12 cellular contexts compared by ENCODE assay signal in the genomic region with DNA sequence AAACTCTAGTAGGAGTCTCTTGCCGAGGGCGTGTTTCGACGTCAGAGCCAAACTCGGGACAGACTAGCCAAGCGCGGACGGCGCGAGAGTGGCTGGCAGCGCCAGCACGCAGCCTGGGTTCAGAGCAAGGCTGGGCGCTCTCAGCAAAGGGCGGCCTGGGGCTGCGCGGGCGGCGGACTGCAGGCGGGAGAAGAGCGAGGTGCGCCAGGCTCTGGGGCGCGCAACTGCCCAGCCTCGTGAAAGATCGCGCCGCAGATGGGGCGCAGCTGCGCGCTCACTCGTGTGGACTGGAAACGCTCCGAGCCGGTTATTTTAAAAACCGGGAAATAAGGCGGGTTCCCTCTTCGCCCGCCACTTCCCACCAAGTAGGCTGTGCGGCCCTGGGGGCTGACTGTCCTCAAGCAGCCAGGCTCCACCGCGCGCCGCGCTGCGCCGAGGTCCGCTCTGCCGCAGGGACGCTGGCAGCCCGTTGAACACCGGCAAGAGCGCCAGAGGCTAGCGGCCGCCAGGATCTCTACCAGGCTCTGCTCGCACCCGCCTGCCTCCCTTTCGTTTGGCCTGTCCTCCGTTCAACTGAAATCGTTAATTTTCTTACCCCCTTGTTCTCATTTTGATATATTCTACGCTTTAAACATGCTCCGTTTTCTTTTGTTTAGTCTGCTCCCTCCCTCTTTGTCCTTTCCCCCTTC. TPM values are rescaled to one million over a fixed set of nuclear protein-coding genes. Genes with fewer than 3 reads are reported as not detected.
DNase-seq lines count a peak whose midpoint lies in the region; ATAC-seq and TF ChIP-seq lines count a peak whose summit lies in the region.
"Had no signal": no experiment of that assay in that cellular context is flagged by ENCODE, and none has a peak within 500 bp of the region (broad histone marks: within the 10 kb centered on the region; RNA-seq: fewer than 3 reads in every experiment).

No MANE protein-coding gene starts in this region.

- H3K4me1 Mint-ChIP-seq in activated CD4-positive, alpha-beta memory T cell treated with anti-CD3 and anti-CD28 coated beads for 36 hours (ENCODE audit: low read depth) = peaks cover 18% of the 10 kb centered on the region
- H3K4me1 Mint-ChIP-seq in progenitor cell of endocrine pancreas (ENCODE audit: low read depth) = peaks cover 5% of the 10 kb centered on the region

- H3K27me3 Mint-ChIP-seq in activated CD4-positive, alpha-beta memory T cell treated with anti-CD3 and anti-CD28 coated beads for 36 hours = peaks cover 60% of the 10 kb centered on the region
- H3K27me3 Mint-ChIP-seq in progenitor cell of endocrine pancreas = peaks cover 83% of the 10 kb centered on the region

- TF ChIP-seq CTCF in foreskin keratinocyte (conservative IDR thresholded peaks at IDR 0.05) = no peak
- TF ChIP-seq CTCF in progenitor cell of endocrine pancreas (IDR thresholded peaks at IDR 0.05; ENCODE audit: unreplicated experiment) = no peak

- CTCF ChIA-PET in activated CD4-positive, alpha-beta memory T cell treated with anti-CD3 and anti-CD28 coated beads for 36 hours (lab: Charles Lee) = interaction anchor here (1.3 to 1.8 kb wide), 2 partner anchors 8 to 20 kb away, joined by 3 to 6 read pairs; no protein-coding TSS in a partner anchor

- no peaks in the 10 kb centered on the region for H3K9me3 Mint-ChIP-seq in activated CD4-positive, alpha-beta memory T cell treated with anti-CD3 and anti-CD28 coated beads for 36 hours
- H3K9me3 Mint-ChIP-seq in progenitor cell of endocrine pancreas (ENCODE audit: low read depth) = no peaks in the 10 kb centered on the region

- ATAC-seq in foreskin keratinocyte (peak; percentile 2), HG02642 (IDR thresholded peaks at IDR 0.05; ENCODE audit: poor library complexity, unreplicated experiment) (no peak), HG02852 (IDR thresholded peaks at IDR 0.05; ENCODE audit: unreplicated experiment) (no peak)
- ATAC-seq: SK-N-SH treated with all-trans-retinoic acid at 6 μM for 48 hours had no signal

- in situ Hi-C loops in G401 (cut with HindIII; ENCODE audit: low sequenced_read_pairs) = no loop called here

- peak overlapping the region; percentile 13 for H3K4me3 Mint-ChIP-seq in activated CD4-positive, alpha-beta memory T cell treated with anti-CD3 and anti-CD28 coated beads for 36 hours
- H3K4me3 Mint-ChIP-seq in progenitor cell of endocrine pancreas (ENCODE audit: low read depth) = peak overlapping the region; percentile 60

- no peak overlapping the region for H3K27ac ChIP-seq in foreskin keratinocyte

- POLR2A ChIA-PET in activated CD4-positive, alpha-beta memory T cell treated with anti-CD3 and anti-CD28 coated beads for 36 hours (lab: Charles Lee) = interaction anchor here (0.5 kb wide), 1 partner anchor 284 kb away, joined by 5 read pairs; no protein-coding TSS in a partner anchor

- peak; percentile 10 for DNase-seq in G401 (ENCODE audit: low spot score)
- no peak for DNase-seq in activated CD4-positive, alpha-beta memory T cell treated with anti-CD3 and anti-CD28 coated beads for 36 hours
- no peak for DNase-seq in foreskin keratinocyte
- no peak for DNase-seq in progenitor cell of endocrine pancreas (ENCODE audit: low spot score, unreplicated experiment)
- no peak for DNase-seq in SHP77 (lab: John Stamatoyannopoulos, UW)
- no peak for DNase-seq in DMS 273 (lab: John Stamatoyannopoulos, UW; ENCODE audit: unreplicated experiment)
- DNase-seq: left cardiac atrium had no signal

- no peaks in the 10 kb centered on the region for H3K36me3 Mint-ChIP-seq in activated CD4-positive, alpha-beta memory T cell treated with anti-CD3 and anti-CD28 coated beads for 36 hours
- H3K36me3 Mint-ChIP-seq in progenitor cell of endocrine pancreas (ENCODE audit: insufficient read depth) = peaks cover 2% of the 10 kb centered on the region

- no peak overlapping the region for H3K27ac Mint-ChIP-seq in activated CD4-positive, alpha-beta memory T cell treated with anti-CD3 and anti-CD28 coated beads for 36 hours
- H3K27ac Mint-ChIP-seq in progenitor cell of endocrine pancreas = peak overlapping the region; percentile 83

- intact Hi-C loops in activated CD4-positive, alpha-beta memory T cell treated with anti-CD3 and anti-CD28 coated beads for 36 hours (cut with micrococcal nuclease) = loop anchor here (2.0 kb wide), 1 partner anchor 15 kb away; no protein-coding TSS in a partner anchor

- H3K27me3 ChIP-seq in foreskin keratinocyte = peaks cover 74% of the 10 kb centered on the region

- no peaks in the 10 kb centered on the region for H3K4me1 ChIP-seq in foreskin keratinocyte

RNA-seq across cellular contexts. Expression of a gene that starts 2.4 kb away (rescaled TPM):
- not detected in 2 replicates for total RNA-seq in G401 (2014; rRNA removed; shearing (Covaris generic))
- not detected for total RNA-seq in activated CD4-positive, alpha-beta memory T cell treated with anti-CD3 and anti-CD28 coated beads for 36 hours
- total RNA-seq in foreskin keratinocyte = not detected in 2 replicates
- polyA plus RNA-seq in foreskin keratinocyte = not detected in 2 replicates
- 2.8 and 3.7 TPM in 2 replicates for total RNA-seq in progenitor cell of endocrine pancreas
- total RNA-seq: left cardiac atrium, NCI-H460, subcutaneous adipose tissue had no signal

RNA-seq across cellular contexts. Expression of a gene that starts 33.7 kb away (rescaled TPM):
- total RNA-seq in G401 (2014; rRNA removed; shearing (Covaris generic)) = 28.1 and 28.3 TPM in 2 replicates
- total RNA-seq in activated CD4-positive, alpha-beta memory T cell treated with anti-CD3 and anti-CD28 coated beads for 36 hours = 10 to 100 TPM; 22.7 to 25.7 TPM
- 28.4 and 29.3 TPM in 2 replicates for total RNA-seq in foreskin keratinocyte
- polyA plus RNA-seq in foreskin keratinocyte = 11.8 and 12.9 TPM in 2 replicates
- 79.1 and 86.4 TPM in 2 replicates for total RNA-seq in progenitor cell of endocrine pancreas

RNA-seq across cellular contexts. Expression of a gene that starts 44.1 kb away (rescaled TPM):
- total RNA-seq in G401 (2014; rRNA removed; shearing (Covaris generic)) = not detected in 2 replicates
- not detected for total RNA-seq in activated CD4-positive, alpha-beta memory T cell treated with anti-CD3 and anti-CD28 coated beads for 36 hours
- total RNA-seq in foreskin keratinocyte (not detected in 2 replicates), progenitor cell of endocrine pancreas (0.20 TPM in 1 of 2 replicates, not detected in the other)
- not detected in 2 replicates for polyA plus RNA-seq in foreskin keratinocyte
- total RNA-seq: left cardiac atrium, NCI-H460 had no signal
